Comparison of ENCODE assay signal across 21 cellular contexts in the genomic region with DNA sequence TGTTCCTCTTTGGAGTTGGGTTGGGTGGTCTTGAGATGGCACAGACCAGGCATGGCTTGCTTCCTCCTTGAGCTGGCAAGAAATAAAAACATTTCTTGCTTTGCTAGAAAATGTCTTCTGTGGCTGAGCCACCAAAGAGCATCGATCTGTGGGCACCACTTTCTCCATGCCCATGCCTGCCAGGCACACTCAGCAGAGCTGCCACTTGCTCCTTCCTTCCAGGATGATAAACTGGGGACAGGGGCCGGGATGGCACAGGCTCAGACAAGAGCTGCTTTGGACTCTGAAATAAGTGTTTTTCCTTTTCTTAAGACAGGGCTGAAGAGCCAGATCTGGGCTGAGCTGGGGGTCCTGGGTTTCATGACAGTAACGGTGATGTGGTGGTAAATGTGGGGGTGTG. TPM values are rescaled to one million over a fixed set of nuclear protein-coding genes. Genes with fewer than 3 reads are reported as not detected.
DNase-seq lines count a peak whose midpoint lies in the region; ATAC-seq and TF ChIP-seq lines count a peak whose summit lies in the region.
"Had no signal": no experiment of that assay in that cellular context is flagged by ENCODE, and none has a peak within 500 bp of the region (broad histone marks: within the 10 kb centered on the region; RNA-seq: fewer than 3 reads in every experiment).

No MANE protein-coding gene starts in this region.

- no peak overlapping the region for H3K27ac Mint-ChIP-seq in T-cell
- H3K27ac Mint-ChIP-seq: activated naive CD8-positive, alpha-beta T cell; nephron progenitor cell had no signal

- no peak for ATAC-seq in Right ventricle myocardium superior (ENCODE audit: poor library complexity)
- ATAC-seq in T-cell (replicated peaks in 1 of 4) = no peak

- DNase-seq in right atrium auricular region (ENCODE audit: low spot score) = no peak
- DNase-seq in Right ventricle myocardium superior = no peak
- no peak for DNase-seq in fibroblast of lung (ENCODE audit: low read depth in 2 of 2)
- DNase-seq in 8988T = no peak
- no peak for DNase-seq in cerebellar nuclear complex (lab: John Stamatoyannopoulos, UW)
- no peak for DNase-seq in T-cell
- DNase-seq in DMS 273 treated with DMSO at 0.1 percent for 48 hours (lab: John Stamatoyannopoulos, UW) = no peak
- DNase-seq: activated CD4-positive, alpha-beta T cell treated with anti-CD3 and anti-CD28 coated beads for 48 hours; EL; mesendoderm; MM.1S; NCI-H187; NCI-H446 treated with DMSO at 0.1 percent for 48 hours; nephron progenitor cell; stimulated activated CD4-positive, alpha-beta T cell treated with anti-CD3 and anti-CD28 coated beads, Interleukin-1b, Interleukin-23, amount 100 ng/mL, for 48 hours; T-helper 9 cell had no signal

- H3K9me3 ChIP-seq in right atrium auricular region (no peaks in the 10 kb centered on the region), fibroblast of lung (ENCODE audit: control insufficient read depth, insufficient read depth, low read depth, low read length) (no peaks in the 10 kb centered on the region)
- H3K9me3 ChIP-seq: tibial nerve had no signal

- intact Hi-C loops in Right ventricle myocardium superior (cut with DNase I) = loop anchor here (5.0 kb wide), 1 partner anchor 36 kb away; no protein-coding TSS in a partner anchor

- no peak overlapping the region for H2AFZ ChIP-seq in fibroblast of lung (ENCODE audit: low read length)

- TF ChIP-seq CTCF in right atrium auricular region (IDR thresholded peaks at IDR 0.05) = no peak
- TF ChIP-seq CTCF in fibroblast of lung (conservative IDR thresholded peaks at IDR 0.05 in 1 of 2, IDR thresholded peaks at IDR 0.05 in 1 of 2; ENCODE audit: low read depth in 1 of 2, low read length in 2 of 2) = no peak

- no peak overlapping the region for H3K9ac ChIP-seq in fibroblast of lung (ENCODE audit: insufficient read depth, low read length)

- peaks cover 30 to 34% of the 10 kb centered on the region in 2 donors for H3K27me3 Mint-ChIP-seq in T-cell

- CTCF ChIA-PET in T-cell (lab: Charles Lee) = interaction anchor here (0.5 to 0.7 kb wide), 3 partner anchors 46 to 233 kb away, joined by 3 to 5 read pairs (median 4); no protein-coding TSS in a partner anchor

- H4K20me1 ChIP-seq in fibroblast of lung (ENCODE audit: control insufficient read depth, extremely low read depth, insufficient read depth, low read length) = no peaks in the 10 kb centered on the region

- H3K79me2 ChIP-seq in fibroblast of lung (ENCODE audit: control insufficient read depth, insufficient read depth, low read length) = peaks cover 91% of the 10 kb centered on the region

- H3K36me3 ChIP-seq in right atrium auricular region = no peaks in the 10 kb centered on the region
- peaks cover 12% of the 10 kb centered on the region for H3K36me3 ChIP-seq in fibroblast of lung (ENCODE audit: control insufficient read depth, insufficient read depth, low read length)

- H3K4me2 ChIP-seq in fibroblast of lung (ENCODE audit: extremely low read depth, insufficient read depth, low read length) = peak overlapping the region; percentile 88

- H3K27me3 ChIP-seq in right atrium auricular region (no peaks in the 10 kb centered on the region), fibroblast of lung (ENCODE audit: control insufficient read depth, insufficient read depth, low read length) (no peaks in the 10 kb centered on the region)
- H3K27me3 ChIP-seq: tibial nerve had no signal

- H3K4me3 ChIP-seq in right atrium auricular region = no peak overlapping the region
- peak overlapping the region in 2 of 4 experiments; percentile 62 to 73 for H3K4me3 ChIP-seq in fibroblast of lung (replicated peaks in 1 of 4; ENCODE audit: control extremely low read depth in 1 of 4, insufficient read depth in 1 of 4, low read depth in 3 of 4, low read length in 4 of 4)
- peak overlapping the region in 2 of 7 experiments; percentile 41 to 44 for H3K4me3 ChIP-seq in skin epidermis
- H3K4me3 ChIP-seq: tibial nerve had no signal

- H3K9me3 Mint-ChIP-seq in T-cell = no peaks in the 10 kb centered on the region
- H3K9me3 Mint-ChIP-seq: central memory CD8-positive, alpha-beta T cell; nephron progenitor cell had no signal

- H3K4me1 ChIP-seq in right atrium auricular region (peaks cover 0 to 92% of the 10 kb centered on the region in 2 donors), fibroblast of lung (ENCODE audit: control insufficient read depth, extremely low read depth, insufficient read depth, low read length) (peaks cover 16% of the 10 kb centered on the region)

- H3K27ac ChIP-seq in right atrium auricular region (peak overlapping the region; percentile 93 to 98), fibroblast of lung (ENCODE audit: insufficient read depth, low read length) (no peak overlapping the region), skin epidermis (peak overlapping the region in 13 of 21 experiments; percentile 8 to 97 (median 91))

- H3K36me3 Mint-ChIP-seq in T-cell = peaks cover 22% of the 10 kb centered on the region

- POLR2A ChIA-PET in T-cell (lab: Charles Lee) = no interaction called here

- H3K4me1 Mint-ChIP-seq in T-cell = peaks cover 16 to 23% (median 21%) of the 10 kb centered on the region in 3 donors

- H3K4me3 Mint-ChIP-seq in T-cell = no peak overlapping the region
- H3K4me3 Mint-ChIP-seq: activated naive CD8-positive, alpha-beta T cell; central memory CD8-positive, alpha-beta T cell; nephron progenitor cell had no signal

RNA-seq across cellular contexts. Expression of gene NFIX, which starts 32.8 kb away (rescaled TPM):
- total RNA-seq in right atrium auricular region = 10 to 100 TPM; 56.5 to 69.8 TPM
- total RNA-seq in Right ventricle myocardium superior = 160 TPM
- total RNA-seq in fibroblast of lung = 55.2 and 74.8 TPM in 2 replicates
- polyA plus RNA-seq in fibroblast of lung = 35.7 and 75.9 TPM in 2 replicates
- polyA plus RNA-seq in fibroblast of lung (2012) = 139 and 196 TPM in 2 replicates
- polyA minus RNA-seq in fibroblast of lung (ENCODE audit: low replicate concordance) = 272 and 385 TPM in 2 replicates
- 1 to 10 TPM; 3.9 to 6.6 (median 6.3) TPM for total RNA-seq in T-cell

RNA-seq across cellular contexts. Expression of gene DAND5, which starts 58.7 kb away (rescaled TPM):
- 10 to 100 TPM in 1 of 2 donors, 1 to 10 TPM in 1; 2.9 to 10.7 TPM for total RNA-seq in right atrium auricular region
- total RNA-seq in Right ventricle myocardium superior = 9.1 TPM
- not detected in 2 replicates for total RNA-seq in fibroblast of lung
- polyA plus RNA-seq in fibroblast of lung = 0.03 TPM in 1 of 2 replicates, not detected in the other
- not detected in 2 replicates for polyA plus RNA-seq in fibroblast of lung (2012)
- polyA minus RNA-seq in fibroblast of lung (ENCODE audit: low replicate concordance) = not detected in 2 replicates
- not detected for total RNA-seq in T-cell
- total RNA-seq: glomerular endothelial cell, tibial nerve had no signal
